Comparison of ENCODE assay signal across 31 cellular contexts in the genomic region with DNA sequence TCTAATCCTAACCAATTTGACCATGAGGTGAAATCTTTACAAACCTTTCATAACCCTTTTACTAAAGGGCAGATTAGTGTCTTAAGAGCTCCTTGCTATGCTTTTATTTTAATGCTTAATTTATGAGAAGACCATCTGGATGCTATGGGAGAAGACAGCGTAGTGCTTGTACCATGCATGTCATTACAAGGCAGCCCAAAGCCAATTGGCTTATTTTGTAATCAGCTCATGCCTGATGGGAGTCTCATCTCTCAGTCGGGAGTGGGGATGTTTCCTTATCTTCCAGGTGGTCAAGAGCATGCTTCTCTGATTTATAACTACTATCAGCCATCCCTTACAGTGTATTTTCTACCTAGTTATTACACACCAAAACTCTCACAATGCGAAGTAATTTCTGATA.
"Had no signal": no experiment of that assay in that cellular context is flagged by ENCODE, and none has a peak within 500 bp of the region (broad histone marks: within the 10 kb centered on the region; RNA-seq: fewer than 3 reads in every experiment).

No MANE protein-coding gene starts in this region.

- H3K9me3 ChIP-seq: ascending aorta, body of pancreas, SJSA1 had no signal

- H3K36me3 ChIP-seq: ascending aorta, SJSA1 had no signal

- H3K9me3 Mint-ChIP-seq: central memory CD8-positive, alpha-beta T cell had no signal

- H3K4me3 ChIP-seq: ascending aorta, body of pancreas, SJSA1 had no signal

- DNase-seq: activated CD4-positive, alpha-beta memory T cell treated with anti-CD3 and anti-CD28 coated beads for 36 hours; activated CD4-positive, alpha-beta T cell treated with anti-CD3 and anti-CD28 coated beads, Interleukin-2, amount 10 ng/mL, durations not matched to agents 24 days and 14 days; activated CD4-positive, CD25-positive, alpha-beta regulatory T cell treated with anti-CD3 and anti-CD28 coated beads, Interleukin-2, amount 50 U/mL, for 72 hours; activated CD8-positive, alpha-beta memory T cell treated with anti-CD3 and anti-CD28 coated beads for 24 hours; activated effector memory CD4-positive, alpha-beta T cell treated with anti-CD3 and anti-CD28 coated beads, Interleukin-2, amount 50 U/mL, for 16 hours; activated naive CD4-positive, alpha-beta T cell treated with Interleukin-2 at 50 U/mL for 16 hours; activated naive CD8-positive, alpha-beta T cell treated with anti-CD3 and anti-CD28 coated beads, Interleukin-2, amount 50 U/mL, for 24 hours; activated T-cell treated with anti-CD3 and anti-CD28 coated beads, Interleukin-2, amount 50 U/mL, for 4 hours; amniotic stem cell; body of pancreas; KG1; MV-4-11; NCI-H1092 treated with DMSO at 0.1 percent for 48 hours; NCI-H1417 treated with DMSO at 0.1 percent for 48 hours; NCI-H1694; NCI-H2029; NCI-H2107; NCI-H2171 treated with DMSO at 0.1 percent for 48 hours; NCI-H226; NCI-H774; NK-92 treated with Interleukin-12 subunit alpha and Interleukin-12 subunit beta, amount 100 ng/mL, for 24 hours; PC-3; SHP77; SW 1271 had no signal

- H3K27ac ChIP-seq: ascending aorta, body of pancreas, SJSA1 had no signal

- FAIRE-seq: bronchial epithelial cell, RCC 7860 had no signal

- H3K4me1 ChIP-seq: ascending aorta, body of pancreas, SJSA1 had no signal

- H3K27ac Mint-ChIP-seq: activated CD4-positive, alpha-beta memory T cell treated with anti-CD3 and anti-CD28 coated beads for 36 hours; activated CD4-positive, alpha-beta T cell treated with anti-CD3 and anti-CD28 coated beads, Interleukin-2, amount 10 ng/mL, durations not matched to agents 24 days and 14 days; WTC11 had no signal

- H3K27me3 ChIP-seq: ascending aorta, body of pancreas, SJSA1 had no signal

- ATAC-seq: body of pancreas, PC-3, SK-N-SH treated with all-trans-retinoic acid at 6 μM for 48 hours, WTC11 had no signal

- H3K4me3 Mint-ChIP-seq: activated CD4-positive, alpha-beta memory T cell treated with anti-CD3 and anti-CD28 coated beads for 36 hours; activated CD4-positive, alpha-beta T cell treated with anti-CD3 and anti-CD28 coated beads, Interleukin-2, amount 10 ng/mL, durations not matched to agents 24 days and 14 days; activated naive CD8-positive, alpha-beta T cell treated with anti-CD3 and anti-CD28 coated beads, Interleukin-2, amount 50 U/mL, for 24 hours; activated T-cell treated with anti-CD3 and anti-CD28 coated beads, Interleukin-2, amount 50 U/mL, for 4 hours; central memory CD8-positive, alpha-beta T cell; WTC11 had no signal

- H3K27me3 Mint-ChIP-seq: activated CD4-positive, alpha-beta memory T cell treated with anti-CD3 and anti-CD28 coated beads for 36 hours; activated CD4-positive, alpha-beta T cell treated with anti-CD3 and anti-CD28 coated beads, Interleukin-2, amount 10 ng/mL, durations not matched to agents 24 days and 14 days; activated naive CD8-positive, alpha-beta T cell treated with anti-CD3 and anti-CD28 coated beads, Interleukin-2, amount 50 U/mL, for 24 hours; central memory CD8-positive, alpha-beta T cell had no signal
